ENCODE assay signal across 1 cellular context in genomic region chr5:30650311-30650710, GRCh38.
TF ChIP-seq lines count a peak whose summit lies in the region.

No MANE protein-coding gene starts in this region.

TF ChIP-seq in HepG2, 621 proteins besides CTCF, POLR2A, EP300 and RAD21:
- TF ChIP-seq, protein P1, sequence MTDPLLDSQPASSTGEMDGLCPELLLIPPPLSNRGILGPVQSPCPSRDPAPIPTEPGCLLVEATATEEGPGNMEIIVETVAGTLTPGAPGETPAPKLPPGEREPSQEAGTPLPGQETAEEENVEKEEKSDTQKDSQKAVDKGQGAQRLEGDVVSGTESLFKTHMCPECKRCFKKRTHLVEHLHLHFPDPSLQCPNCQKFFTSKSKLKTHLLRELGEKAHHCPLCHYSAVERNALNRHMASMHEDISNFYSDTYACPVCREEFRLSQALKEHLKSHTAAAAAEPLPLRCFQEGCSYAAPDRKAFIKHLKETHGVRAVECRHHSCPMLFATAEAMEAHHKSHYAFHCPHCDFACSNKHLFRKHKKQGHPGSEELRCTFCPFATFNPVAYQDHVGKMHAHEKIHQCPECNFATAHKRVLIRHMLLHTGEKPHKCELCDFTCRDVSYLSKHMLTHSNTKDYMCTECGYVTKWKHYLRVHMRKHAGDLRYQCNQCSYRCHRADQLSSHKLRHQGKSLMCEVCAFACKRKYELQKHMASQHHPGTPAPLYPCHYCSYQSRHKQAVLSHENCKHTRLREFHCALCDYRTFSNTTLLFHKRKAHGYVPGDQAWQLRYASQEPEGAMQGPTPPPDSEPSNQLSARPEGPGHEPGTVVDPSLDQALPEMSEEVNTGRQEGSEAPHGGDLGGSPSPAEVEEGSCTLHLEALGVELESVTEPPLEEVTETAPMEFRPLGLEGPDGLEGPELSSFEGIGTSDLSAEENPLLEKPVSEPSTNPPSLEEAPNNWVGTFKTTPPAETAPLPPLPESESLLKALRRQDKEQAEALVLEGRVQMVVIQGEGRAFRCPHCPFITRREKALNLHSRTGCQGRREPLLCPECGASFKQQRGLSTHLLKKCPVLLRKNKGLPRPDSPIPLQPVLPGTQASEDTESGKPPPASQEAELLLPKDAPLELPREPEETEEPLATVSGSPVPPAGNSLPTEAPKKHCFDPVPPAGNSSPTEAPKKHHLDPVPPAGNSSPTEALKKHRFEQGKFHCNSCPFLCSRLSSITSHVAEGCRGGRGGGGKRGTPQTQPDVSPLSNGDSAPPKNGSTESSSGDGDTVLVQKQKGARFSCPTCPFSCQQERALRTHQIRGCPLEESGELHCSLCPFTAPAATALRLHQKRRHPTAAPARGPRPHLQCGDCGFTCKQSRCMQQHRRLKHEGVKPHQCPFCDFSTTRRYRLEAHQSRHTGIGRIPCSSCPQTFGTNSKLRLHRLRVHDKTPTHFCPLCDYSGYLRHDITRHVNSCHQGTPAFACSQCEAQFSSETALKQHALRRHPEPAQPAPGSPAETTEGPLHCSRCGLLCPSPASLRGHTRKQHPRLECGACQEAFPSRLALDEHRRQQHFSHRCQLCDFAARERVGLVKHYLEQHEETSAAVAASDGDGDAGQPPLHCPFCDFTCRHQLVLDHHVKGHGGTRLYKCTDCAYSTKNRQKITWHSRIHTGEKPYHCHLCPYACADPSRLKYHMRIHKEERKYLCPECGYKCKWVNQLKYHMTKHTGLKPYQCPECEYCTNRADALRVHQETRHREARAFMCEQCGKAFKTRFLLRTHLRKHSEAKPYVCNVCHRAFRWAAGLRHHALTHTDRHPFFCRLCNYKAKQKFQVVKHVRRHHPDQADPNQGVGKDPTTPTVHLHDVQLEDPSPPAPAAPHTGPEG (CRISPR knock-in tag; IDR thresholded peaks at IDR 0.05), result no peak
- TF ChIP-seq STAG1 (CRISPR knock-in tag; IDR thresholded peaks at IDR 0.05), result peak; percentile 24; the same call in 1 of the 2 replicates
